ENCODE assay signal across 20 cellular contexts in the genomic region with DNA sequence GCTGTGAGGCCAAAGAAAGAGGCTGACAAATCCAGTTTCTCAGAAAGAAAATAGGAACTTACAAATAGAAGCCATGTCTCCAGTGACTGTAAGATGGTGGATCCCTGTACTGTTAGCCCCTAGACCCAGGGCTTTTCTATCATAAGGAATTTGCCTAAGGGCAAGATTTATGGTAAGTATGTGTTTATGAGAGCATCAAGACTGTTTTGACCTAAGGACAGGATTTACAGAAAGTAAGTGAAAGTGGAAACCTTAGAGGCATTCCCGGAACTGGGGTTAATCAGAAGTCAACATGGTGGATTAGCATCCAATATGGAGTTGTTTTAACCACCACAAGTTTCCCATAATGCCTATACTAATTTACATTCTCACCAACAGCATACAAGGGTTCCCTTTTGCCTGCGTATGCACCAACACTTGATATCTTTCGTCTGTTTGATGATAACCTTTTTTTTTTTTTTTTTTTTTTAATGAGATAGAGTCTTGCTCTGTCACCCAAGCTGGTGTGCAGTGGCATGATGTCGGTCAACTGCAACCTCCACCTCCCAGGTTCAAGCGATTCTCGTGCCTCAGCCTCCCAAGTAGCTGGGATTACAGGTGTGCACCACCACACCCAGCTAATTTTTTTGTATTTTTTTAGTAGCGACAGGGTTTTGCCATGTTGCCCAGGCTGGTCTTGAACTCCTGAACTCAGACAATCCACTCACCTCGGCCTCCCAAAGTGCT. TPM values are rescaled to one million over a fixed set of nuclear protein-coding genes. Genes with fewer than 3 reads are reported as not detected.
DNase-seq lines count a peak whose midpoint lies in the region; ATAC-seq and TF ChIP-seq lines count a peak whose summit lies in the region.
"Had no signal": no experiment of that assay in that cellular context is flagged by ENCODE, and none has a peak within 500 bp of the region (broad histone marks: within the 10 kb centered on the region; RNA-seq: fewer than 3 reads in every experiment).

No MANE protein-coding gene starts in this region.

- peak overlapping the region; percentile 36 for H3K4me2 ChIP-seq in Loucy (ENCODE audit: low read depth, low read length, poor library complexity, severe bottlenecking)
- H3K4me2 ChIP-seq: GM23338 had no signal

- peaks cover 45% of the 10 kb centered on the region for H3K4me1 Mint-ChIP-seq in activated naive CD8-positive, alpha-beta T cell (ENCODE audit: low read depth)
- H3K4me1 Mint-ChIP-seq in activated naive CD8-positive, alpha-beta T cell treated with anti-CD3 and anti-CD28 coated beads, Interleukin-2, amount 50 U/mL, for 24 hours: peaks cover 32% of the 10 kb centered on the region
- H3K4me1 Mint-ChIP-seq in chondrocyte (ENCODE audit: low read depth): peaks cover 26% of the 10 kb centered on the region

- peak overlapping the region; percentile 61 for H3K27ac Mint-ChIP-seq in activated naive CD8-positive, alpha-beta T cell
- H3K27ac Mint-ChIP-seq in activated naive CD8-positive, alpha-beta T cell treated with anti-CD3 and anti-CD28 coated beads, Interleukin-2, amount 50 U/mL, for 24 hours: no peak overlapping the region
- peak overlapping the region; percentile 41 for H3K27ac Mint-ChIP-seq in chondrocyte (ENCODE audit: unreplicated experiment)
- H3K27ac Mint-ChIP-seq: GM23338 had no signal

- 0 out of 2 replicates have a peak, but pooled peaks cover 6% of the 10 kb centered on the region for H3K36me3 ChIP-seq in Loucy (ENCODE audit: insufficient read depth, low read length)
- H3K36me3 ChIP-seq: HAP-1 had no signal

- no peak overlapping the region for H3K4me3 Mint-ChIP-seq in activated naive CD8-positive, alpha-beta T cell
- H3K4me3 Mint-ChIP-seq in activated naive CD8-positive, alpha-beta T cell treated with anti-CD3 and anti-CD28 coated beads, Interleukin-2, amount 50 U/mL, for 24 hours: no peak overlapping the region
- H3K4me3 Mint-ChIP-seq in chondrocyte (ENCODE audit: unreplicated experiment): no peak overlapping the region
- H3K4me3 Mint-ChIP-seq: CD4-positive, alpha-beta memory T cell; GM23338 had no signal

- no peaks in the 10 kb centered on the region for H3K9me3 Mint-ChIP-seq in activated naive CD8-positive, alpha-beta T cell (ENCODE audit: low read depth)
- H3K9me3 Mint-ChIP-seq in activated naive CD8-positive, alpha-beta T cell treated with anti-CD3 and anti-CD28 coated beads, Interleukin-2, amount 50 U/mL, for 24 hours: no peaks in the 10 kb centered on the region
- no peaks in the 10 kb centered on the region for H3K9me3 Mint-ChIP-seq in chondrocyte (ENCODE audit: low read depth)
- H3K9me3 Mint-ChIP-seq: GM23338 had no signal

- H3K36me3 Mint-ChIP-seq in activated naive CD8-positive, alpha-beta T cell: peaks cover 34% of the 10 kb centered on the region
- H3K36me3 Mint-ChIP-seq in activated naive CD8-positive, alpha-beta T cell treated with anti-CD3 and anti-CD28 coated beads, Interleukin-2, amount 50 U/mL, for 24 hours (ENCODE audit: low read depth): peaks cover 35% of the 10 kb centered on the region
- peaks cover 26% of the 10 kb centered on the region for H3K36me3 Mint-ChIP-seq in chondrocyte (ENCODE audit: low read depth)

- H4K20me1 ChIP-seq in Loucy (ENCODE audit: insufficient read depth, low read length, poor library complexity, severe bottlenecking): no peaks in the 10 kb centered on the region

- peaks cover 21% of the 10 kb centered on the region for H3K4me1 ChIP-seq in Loucy (ENCODE audit: insufficient read depth, low read length, poor library complexity, severe bottlenecking)

- no peak overlapping the region for H3K9ac ChIP-seq in Loucy (ENCODE audit: low read depth, low read length, poor library complexity, severe bottlenecking)

- H2AFZ ChIP-seq in Loucy (ENCODE audit: low read length): no peak overlapping the region
- H2AFZ ChIP-seq: GM23338 had no signal

- no peaks in the 10 kb centered on the region for H3K9me2 ChIP-seq in Loucy (replicated peaks; ENCODE audit: low read depth, low read length)

- no peaks in the 10 kb centered on the region for H3K79me2 ChIP-seq in Loucy (ENCODE audit: insufficient read depth, low read length)

- no peak for DNase-seq in activated naive CD8-positive, alpha-beta T cell treated with anti-CD3 and anti-CD28 coated beads, Interleukin-2, amount 50 U/mL, for 24 hours
- DNase-seq in chondrocyte (ENCODE audit: low spot score) (no peak), NCI-H1694 treated with DMSO at 0.1 percent for 48 hours (lab: John Stamatoyannopoulos, UW) (no peak)
- DNase-seq: Caco-2; CD4-positive, alpha-beta memory T cell; DMS 273 treated with DMSO at 0.1 percent for 48 hours; DMS79 treated with DMSO at 0.1 percent for 48 hours; KG1; NCI-H1105; NCI-H146; NCI-H2029 treated with DMSO at 0.1 percent for 48 hours; NCI-H226; NCI-H510A treated with DMSO at 0.1 percent for 48 hours; NCI-H748 treated with DMSO at 0.1 percent for 48 hours had no signal

- no peaks in the 10 kb centered on the region for H3K27me3 ChIP-seq in Loucy (ENCODE audit: insufficient read depth, low read length, poor library complexity, severe bottlenecking)

- no peak overlapping the region for H3K4me3 ChIP-seq in Loucy (ENCODE audit: low read length, poor library complexity, severe bottlenecking)
- H3K4me3 ChIP-seq: GM23338, HAP-1 had no signal

- no peaks in the 10 kb centered on the region for H3K27me3 Mint-ChIP-seq in activated naive CD8-positive, alpha-beta T cell
- no peaks in the 10 kb centered on the region for H3K27me3 Mint-ChIP-seq in activated naive CD8-positive, alpha-beta T cell treated with anti-CD3 and anti-CD28 coated beads, Interleukin-2, amount 50 U/mL, for 24 hours
- no peaks in the 10 kb centered on the region for H3K27me3 Mint-ChIP-seq in chondrocyte (ENCODE audit: low read depth)
- H3K27me3 Mint-ChIP-seq: CD4-positive, alpha-beta memory T cell had no signal

- no peaks in the 10 kb centered on the region for H3F3A ChIP-seq in Loucy (ENCODE audit: low read depth)

- H3K9me3 ChIP-seq in Loucy (ENCODE audit: insufficient read depth, low read depth, low read length): no peaks in the 10 kb centered on the region; the same call in 1 of the 2 replicates
- H3K9me3 ChIP-seq: Caco-2, HAP-1 had no signal

- ATAC-seq in activated naive CD8-positive, alpha-beta T cell treated with anti-CD3 and anti-CD28 coated beads, Interleukin-2, amount 50 U/mL, for 24 hours: no peak
- no peak for ATAC-seq in HG03457 (IDR thresholded peaks at IDR 0.05; ENCODE audit: unreplicated experiment)
- no peak for ATAC-seq in GM21825 (IDR thresholded peaks at IDR 0.05; ENCODE audit: unreplicated experiment)
- ATAC-seq: GM23338 had no signal

- TF ChIP-seq CTCF in Loucy (conservative IDR thresholded peaks at IDR 0.05; ENCODE audit: low read length) (no peak), chondrocyte (IDR thresholded peaks at IDR 0.05) (no peak)

RNA-seq across cellular contexts. Expression of a gene that starts 40.2 kb away (rescaled TPM):
- 43.1 to 55.2 TPM (median 45.6 TPM) in 3 replicates for total RNA-seq in chondrocyte
